In the genomic region with DNA sequence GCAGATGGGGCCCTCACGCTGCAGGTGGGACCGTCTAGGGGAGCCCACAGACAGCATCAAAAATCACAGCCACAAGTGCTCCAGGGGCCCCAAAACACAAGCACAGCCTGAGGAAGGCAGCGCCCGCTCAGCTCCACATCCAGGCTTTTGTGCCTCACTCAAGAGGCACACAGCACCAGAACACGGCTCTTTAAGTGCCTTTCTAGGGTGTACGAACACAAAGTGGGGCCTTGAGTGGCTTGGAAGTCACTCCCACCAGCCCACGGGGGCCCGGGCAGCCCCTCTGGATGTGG, we compare ENCODE assay signal across 14 cellular contexts.
DNase-seq lines count a peak whose midpoint lies in the region; ATAC-seq and TF ChIP-seq lines count a peak whose summit lies in the region.
"Had no signal": no experiment of that assay in that cellular context is flagged by ENCODE, and none has a peak within 500 bp of the region (broad histone marks: within the 10 kb centered on the region; RNA-seq: fewer than 3 reads in every experiment).

No MANE protein-coding gene starts in this region.

- H4K20me1 ChIP-seq in smooth muscle cell (ENCODE audit: low read depth), result peaks cover 75% of the 10 kb centered on the region

- H3K4ac ChIP-seq in mesenchymal stem cell (ENCODE audit: low read depth in 1 of 2, low read length in 2 of 2), result peak overlapping the region; percentile 79 to 97

- peak overlapping the region; percentile 99 for H3K27ac ChIP-seq in caudate nucleus (ENCODE audit: low read depth, low read length)
- peak overlapping the region; percentile 85 for H3K27ac ChIP-seq in mesenchymal stem cell (ENCODE audit: low read length, poor library complexity, severe bottlenecking)
- peak overlapping the region; percentile 99 for H3K27ac ChIP-seq in smooth muscle cell (ENCODE audit: low read depth)

- H3K4me2 ChIP-seq in mesenchymal stem cell (ENCODE audit: low read length, poor library complexity, severe bottlenecking) (peak overlapping the region; percentile 40), smooth muscle cell (peak overlapping the region; percentile 86)

- peak overlapping the region; percentile 3 to 85 for H3K23ac ChIP-seq in mesenchymal stem cell (ENCODE audit: low read length in 2 of 2)

- peak overlapping the region; percentile 67 for H2BK5ac ChIP-seq in mesenchymal stem cell (ENCODE audit: low read depth, low read length, poor library complexity, severe bottlenecking)

- no peak overlapping the region for H2AFZ ChIP-seq in mesenchymal stem cell (ENCODE audit: low read depth, low read length)
- H2AFZ ChIP-seq in smooth muscle cell (ENCODE audit: low read depth), result no peak overlapping the region

- DNase-seq in H7 (peak; percentile 67), caudate nucleus (lab: John Stamatoyannopoulos, UW) (peak in 4 of 61 donors; percentile 70 to 82 (median 75)), mesenchymal stem cell (no peak), smooth muscle cell (lab: John Stamatoyannopoulos, UW; ENCODE audit: unreplicated experiment) (no peak), NOMO-1 (lab: John Stamatoyannopoulos, UW; ENCODE audit: unreplicated experiment in 2 of 2) (no peak), KBM-7 (no peak)
- no peak for DNase-seq in stimulated activated CD4-positive, alpha-beta T cell treated with anti-CD3 and anti-CD28 coated beads, Interleukin-4, amount 100 ng/mL, for 24 hours
- DNase-seq: activated CD4-positive, alpha-beta memory T cell treated with anti-CD3 and anti-CD28 coated beads, Interleukin-2, amount 10 ng/mL, durations not matched to agents 7 days and 5 days; activated naive CD4-positive, alpha-beta T cell treated with anti-CD3 and anti-CD28 coated beads, Interleukin-2, amount 10 ng/mL, durations not matched to agents 7 days and 5 days; effector memory CD4-positive, alpha-beta T cell; naive thymus-derived CD8-positive, alpha-beta T cell; NCI-H82; stimulated activated CD4-positive, alpha-beta T cell treated with anti-CD3 and anti-CD28 coated beads, Interleukin-4, amount 100 ng/mL, for 4 hours had no signal

- H3F3A ChIP-seq in smooth muscle cell (ENCODE audit: low read depth), result peaks cover 16% of the 10 kb centered on the region

- no peak for TF ChIP-seq CTCF in smooth muscle cell (IDR thresholded peaks at IDR 0.05; ENCODE audit: borderline replicate concordance, insufficient read depth, poor library complexity, severe bottlenecking)

- WGBS in mesenchymal stem cell, result 46% methylated on average over 8 of the region's 8 CpGs
- WGBS in smooth muscle cell (ENCODE audit: low lambda C conversion rate), result 52% methylated on average over 8 of the region's 8 CpGs

- H3K9ac ChIP-seq in mesenchymal stem cell (ENCODE audit: low read length) (peak overlapping the region; percentile 86), smooth muscle cell (ENCODE audit: low read depth) (peak overlapping the region; percentile 96)

- H3K79me2 ChIP-seq in smooth muscle cell (ENCODE audit: low read depth), result peaks cover 74% of the 10 kb centered on the region

- H2BK15ac ChIP-seq in mesenchymal stem cell (ENCODE audit: low read depth, poor library complexity, severe bottlenecking), result peak overlapping the region; percentile 99

- H3K9me3 ChIP-seq in mesenchymal stem cell (ENCODE audit: control insufficient read depth, low read length) (no peaks in the 10 kb centered on the region), smooth muscle cell (replicated peaks; ENCODE audit: low read depth) (no peaks in the 10 kb centered on the region)

- H3K18ac ChIP-seq in mesenchymal stem cell (ENCODE audit: low read depth in 1 of 2, low read length in 2 of 2), result peak overlapping the region; percentile 93 to 98

- H3K36me3 ChIP-seq in H7 (replicated peaks; ENCODE audit: control insufficient read depth, insufficient read depth, low read length) (no peaks in the 10 kb centered on the region), mesenchymal stem cell (ENCODE audit: control insufficient read depth in 1 of 2, insufficient read depth in 2 of 2, low read depth in 1 of 2, low read length in 2 of 2) (peaks cover 12 to 19% of the 10 kb centered on the region in 2 experiments), smooth muscle cell (ENCODE audit: low read depth) (no peaks in the 10 kb centered on the region)

- H3K27me3 ChIP-seq in H7 (ENCODE audit: control insufficient read depth, insufficient read depth, low read length) (no peaks in the 10 kb centered on the region), mesenchymal stem cell (ENCODE audit: control insufficient read depth in 1 of 2, insufficient read depth in 1 of 2, low read length in 2 of 2) (no peaks in the 10 kb centered on the region), smooth muscle cell (ENCODE audit: low read depth) (no peaks in the 10 kb centered on the region)

- ATAC-seq in GM18858 (IDR thresholded peaks at IDR 0.05; ENCODE audit: unreplicated experiment), result no peak
- ATAC-seq: naive thymus-derived CD8-positive, alpha-beta T cell had no signal

- H3K4me3 ChIP-seq in H7 (ENCODE audit: insufficient read depth, low read depth, low read length) (no peak overlapping the region), mesenchymal stem cell (ENCODE audit: insufficient read depth in 1 of 2, low read depth in 1 of 2, low read length in 2 of 2) (no peak overlapping the region), smooth muscle cell (no peak overlapping the region)

- H3K14ac ChIP-seq in mesenchymal stem cell (ENCODE audit: low read length in 2 of 2), result peak overlapping the region in 1 of 2 experiments; percentile 93

- peak overlapping the region; percentile 69 for H2AK5ac ChIP-seq in mesenchymal stem cell (ENCODE audit: low read length, severe bottlenecking)

- peak overlapping the region; percentile 98 for H4K91ac ChIP-seq in mesenchymal stem cell (ENCODE audit: low read length)

- H4K8ac ChIP-seq in mesenchymal stem cell (ENCODE audit: low read length), result peak overlapping the region; percentile 90

- H3K79me1 ChIP-seq in mesenchymal stem cell (replicated peaks; ENCODE audit: low read length, poor library complexity, severe bottlenecking), result peaks cover 52% of the 10 kb centered on the region

- H3K4me1 ChIP-seq in mesenchymal stem cell (ENCODE audit: control insufficient read depth, insufficient read depth, low read depth, low read length) (peaks cover 39% of the 10 kb centered on the region), smooth muscle cell (ENCODE audit: low read depth) (peaks cover 29% of the 10 kb centered on the region)

- H2BK12ac ChIP-seq in mesenchymal stem cell (ENCODE audit: low read length in 2 of 2), result peak overlapping the region; percentile 94 to 96

- H2BK120ac ChIP-seq in mesenchymal stem cell (ENCODE audit: low read depth, low read length), result peak overlapping the region; percentile 90

- in situ Hi-C loops in KBM-7 (cut with MboI; ENCODE audit: low pct_unique_long_range_greater_than_20kb, low sequenced_read_pairs), result no loop called here
